8 cellular contexts compared by ENCODE assay signal in the genomic region with DNA sequence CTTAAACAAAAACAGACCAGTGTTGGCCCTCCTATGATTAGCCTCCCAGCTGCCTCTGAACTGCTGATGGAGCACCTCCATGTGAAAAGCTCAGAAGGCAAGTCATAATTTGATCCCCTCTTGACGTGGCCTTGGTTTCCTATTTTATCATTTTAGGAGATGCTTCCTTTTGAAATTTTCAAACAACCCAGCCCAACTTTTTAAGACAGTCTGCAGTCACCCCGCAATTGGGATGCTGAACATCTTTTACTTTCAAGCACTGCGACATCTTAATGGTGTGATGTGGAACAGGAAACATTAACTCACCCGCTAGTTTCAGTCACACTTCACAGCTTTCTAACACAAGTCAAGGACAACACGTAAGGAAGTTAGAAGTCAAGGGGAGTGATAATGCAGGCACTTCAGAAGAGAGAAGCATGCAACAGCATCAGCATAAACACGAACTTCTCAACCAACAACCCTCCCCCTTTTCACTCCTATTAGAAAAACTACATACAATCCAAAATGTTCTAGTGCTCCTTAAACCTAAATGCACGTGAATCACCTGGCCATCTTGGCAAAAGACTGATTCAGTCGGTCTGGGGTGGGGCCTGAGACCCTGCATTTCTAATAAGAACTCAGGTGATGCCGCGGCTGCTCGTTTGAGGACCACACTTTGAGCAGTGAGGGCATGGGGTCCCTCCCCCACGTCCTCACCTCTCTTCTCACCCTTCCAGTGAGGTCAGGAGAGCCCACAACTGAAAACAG.
DNase-seq lines count a peak whose midpoint lies in the region; ATAC-seq, FAIRE-seq and TF ChIP-seq lines count a peak whose summit lies in the region.

No MANE protein-coding gene starts in this region.

- no peak for TF ChIP-seq CTCF in right lobe of liver (IDR thresholded peaks at IDR 0.05)
- TF ChIP-seq CTCF in HepG2 (CRISPR knock-in tag; IDR thresholded peaks at IDR 0.05), result no peak

- no peak for TF ChIP-seq RAD21 in HepG2 (CRISPR knock-in tag; IDR thresholded peaks at IDR 0.05)

- H2AFZ ChIP-seq in HepG2 (ENCODE audit: low read length), result no peak overlapping the region

- intact Hi-C loops in right lobe of liver (cut with DNase I), result no loop called here
- intact Hi-C loops in HepG2 (cut with micrococcal nuclease; ENCODE audit: unreplicated experiment), result no loop called here

- peak overlapping the region; percentile 74 for H3K27ac Mint-ChIP-seq in activated T-helper 17 cell treated with anti-CD3 and anti-CD28 coated beads, Interleukin-2, amount 50 U/mL, for 72 hours

- H3K36me3 ChIP-seq in right lobe of liver (no peaks in the 10 kb centered on the region), HepG2 (replicated peaks in 1 of 2; ENCODE audit: control insufficient read depth in 1 of 2, insufficient read depth in 2 of 2, low read length in 2 of 2) (peaks cover 0 to 5% of the 10 kb centered on the region in 2 experiments; a peak in 1 of 5 replicates)

- H4K20me1 ChIP-seq in HepG2 (ENCODE audit: insufficient read depth, low read length), result peaks cover 9% of the 10 kb centered on the region

- WGBS in right lobe of liver (ENCODE audit: insufficient coverage, low coverage, low lambda C conversion rate, missing lambda C conversion rate), result 68% methylated on average over 7 of the region's 12 CpGs
- WGBS in HepG2 (ENCODE audit: low lambda C conversion rate), result 97% methylated on average over 12 of the region's 12 CpGs

- in situ Hi-C loops in HepG2 (cut with HindIII; ENCODE audit: extremely low pct_ligation_motif_present, low pct_unique_long_range_greater_than_20kb), result no loop called here

- CTCF ChIA-PET in HepG2 (lab: Yijun Ruan, JAX; ENCODE audit: low intra/inter-chr PET ratio, low total read pairs), result no interaction called here

- peaks cover 29% of the 10 kb centered on the region for H3K79me2 ChIP-seq in HepG2 (ENCODE audit: insufficient read depth, low read length)

- peaks cover 60% of the 10 kb centered on the region for H3K4me1 Mint-ChIP-seq in activated T-helper 17 cell treated with anti-CD3 and anti-CD28 coated beads, Interleukin-2, amount 50 U/mL, for 72 hours

- DNase-seq in right lobe of liver (no peak), HepG2 (ENCODE audit: low spot score) (no peak), AML-193 (lab: John Stamatoyannopoulos, UW) (no peak), putamen (ENCODE audit: low spot score) (no peak), retina (no peak), OCI-M1 (lab: John Stamatoyannopoulos, UW) (no peak)

- FAIRE-seq in HepG2 (lab: Jason Lieb, UNC), result no peak

- TF ChIP-seq POLR2A in right lobe of liver (IDR thresholded peaks at IDR 0.05) (no peak), HepG2 (IDR thresholded peaks at IDR 0.05; ENCODE audit: insufficient read depth in 1 of 2, low read depth in 2 of 2, low read length in 2 of 2) (no peak)

- H3K4me3 Mint-ChIP-seq in activated T-helper 17 cell treated with anti-CD3 and anti-CD28 coated beads, Interleukin-2, amount 50 U/mL, for 72 hours, result peak overlapping the region; percentile 57

- BruUV-seq in HepG2 (replicated peaks; lab: Mats Ljungman, UMichigan), result no TSS peak

- no peak overlapping the region for H3K27ac ChIP-seq in right lobe of liver
- no peak overlapping the region for H3K27ac ChIP-seq in HepG2 (ENCODE audit: extremely low read length, insufficient read depth, low read length)

- TF ChIP-seq EP300 in HepG2 (IDR thresholded peaks at IDR 0.05; ENCODE audit: low read depth in 2 of 2, low read length in 2 of 2) (no peak), HepG2 (CRISPR knock-in tag; IDR thresholded peaks at IDR 0.05; ENCODE audit: borderline replicate concordance) (no peak)

- H3K4me3 ChIP-seq in right lobe of liver (no peak overlapping the region), HepG2 (replicated peaks in 1 of 3; ENCODE audit: insufficient read depth in 1 of 3, low read depth in 2 of 3, low read length in 3 of 3) (no peak overlapping the region)

- ATAC-seq in right lobe of liver (peak in 3 of 4 donors; percentile 15 to 44 (median 40)), HepG2 (no peak), HG03108 (IDR thresholded peaks at IDR 0.05; ENCODE audit: unreplicated experiment) (peak; percentile 95)
- ATAC-seq in activated T-helper 17 cell treated with anti-CD3 and anti-CD28 coated beads, Interleukin-2, amount 50 U/mL, for 72 hours (replicated peaks), result peak; percentile 78

- H3K9me3 ChIP-seq in right lobe of liver (no peaks in the 10 kb centered on the region), HepG2 (ENCODE audit: low read length) (no peaks in the 10 kb centered on the region)

- no peaks in the 10 kb centered on the region for H3K9me3 Mint-ChIP-seq in activated T-helper 17 cell treated with anti-CD3 and anti-CD28 coated beads, Interleukin-2, amount 50 U/mL, for 72 hours

- H3K4me1 ChIP-seq in right lobe of liver (no peaks in the 10 kb centered on the region), HepG2 (ENCODE audit: insufficient read depth, low read length) (peaks cover 9% of the 10 kb centered on the region)

- H3K27me3 ChIP-seq in right lobe of liver (no peaks in the 10 kb centered on the region), HepG2 (ENCODE audit: control insufficient read depth in 1 of 2, insufficient read depth in 2 of 2, low read length in 2 of 2) (no peaks in the 10 kb centered on the region)

- peaks cover 9% of the 10 kb centered on the region for H3K36me3 Mint-ChIP-seq in activated T-helper 17 cell treated with anti-CD3 and anti-CD28 coated beads, Interleukin-2, amount 50 U/mL, for 72 hours (ENCODE audit: low read depth)

- no peaks in the 10 kb centered on the region for H3K27me3 Mint-ChIP-seq in activated T-helper 17 cell treated with anti-CD3 and anti-CD28 coated beads, Interleukin-2, amount 50 U/mL, for 72 hours

- H3K4me2 ChIP-seq in HepG2 (ENCODE audit: low read depth, low read length), result no peak overlapping the region

- no peak overlapping the region for H3K9ac ChIP-seq in HepG2 (ENCODE audit: insufficient read depth, low read depth, low read length)

- POLR2A ChIA-PET in HepG2 (lab: Yijun Ruan, JAX), result no interaction called here

TF ChIP-seq in HepG2, 621 proteins besides CTCF, POLR2A, EP300 and RAD21:
- TF ChIP-seq, protein P1, sequence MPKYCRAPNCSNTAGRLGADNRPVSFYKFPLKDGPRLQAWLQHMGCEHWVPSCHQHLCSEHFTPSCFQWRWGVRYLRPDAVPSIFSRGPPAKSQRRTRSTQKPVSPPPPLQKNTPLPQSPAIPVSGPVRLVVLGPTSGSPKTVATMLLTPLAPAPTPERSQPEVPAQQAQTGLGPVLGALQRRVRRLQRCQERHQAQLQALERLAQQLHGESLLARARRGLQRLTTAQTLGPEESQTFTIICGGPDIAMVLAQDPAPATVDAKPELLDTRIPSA (CRISPR knock-in tag; IDR thresholded peaks at IDR 0.05; ENCODE audit: borderline replicate concordance), result no peak
- no peak for TF ChIP-seq ELF1 (CRISPR knock-in tag; IDR thresholded peaks at IDR 0.05)
- no peak for TF ChIP-seq NR2F6 (IDR thresholded peaks at IDR 0.05)
- TF ChIP-seq NR2F6 (CRISPR knock-in tag; IDR thresholded peaks at IDR 0.05), result no peak
- no peak for TF ChIP-seq ZFP62 (CRISPR knock-in tag; IDR thresholded peaks at IDR 0.05)
- TF ChIP-seq, protein P2, sequence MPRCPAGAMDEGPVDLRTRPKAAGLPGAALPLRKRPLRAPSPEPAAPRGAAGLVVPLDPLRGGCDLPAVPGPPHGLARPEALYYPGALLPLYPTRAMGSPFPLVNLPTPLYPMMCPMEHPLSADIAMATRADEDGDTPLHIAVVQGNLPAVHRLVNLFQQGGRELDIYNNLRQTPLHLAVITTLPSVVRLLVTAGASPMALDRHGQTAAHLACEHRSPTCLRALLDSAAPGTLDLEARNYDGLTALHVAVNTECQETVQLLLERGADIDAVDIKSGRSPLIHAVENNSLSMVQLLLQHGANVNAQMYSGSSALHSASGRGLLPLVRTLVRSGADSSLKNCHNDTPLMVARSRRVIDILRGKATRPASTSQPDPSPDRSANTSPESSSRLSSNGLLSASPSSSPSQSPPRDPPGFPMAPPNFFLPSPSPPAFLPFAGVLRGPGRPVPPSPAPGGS (CRISPR knock-in tag; IDR thresholded peaks at IDR 0.05), result no peak
- TF ChIP-seq ASH2L (IDR thresholded peaks at IDR 0.05; ENCODE audit: insufficient read length, low read depth, low read length), result no peak
- TF ChIP-seq PHB2 (IDR thresholded peaks at IDR 0.05; ENCODE audit: partially characterized antibody), result no peak
- TF ChIP-seq, protein P3, sequence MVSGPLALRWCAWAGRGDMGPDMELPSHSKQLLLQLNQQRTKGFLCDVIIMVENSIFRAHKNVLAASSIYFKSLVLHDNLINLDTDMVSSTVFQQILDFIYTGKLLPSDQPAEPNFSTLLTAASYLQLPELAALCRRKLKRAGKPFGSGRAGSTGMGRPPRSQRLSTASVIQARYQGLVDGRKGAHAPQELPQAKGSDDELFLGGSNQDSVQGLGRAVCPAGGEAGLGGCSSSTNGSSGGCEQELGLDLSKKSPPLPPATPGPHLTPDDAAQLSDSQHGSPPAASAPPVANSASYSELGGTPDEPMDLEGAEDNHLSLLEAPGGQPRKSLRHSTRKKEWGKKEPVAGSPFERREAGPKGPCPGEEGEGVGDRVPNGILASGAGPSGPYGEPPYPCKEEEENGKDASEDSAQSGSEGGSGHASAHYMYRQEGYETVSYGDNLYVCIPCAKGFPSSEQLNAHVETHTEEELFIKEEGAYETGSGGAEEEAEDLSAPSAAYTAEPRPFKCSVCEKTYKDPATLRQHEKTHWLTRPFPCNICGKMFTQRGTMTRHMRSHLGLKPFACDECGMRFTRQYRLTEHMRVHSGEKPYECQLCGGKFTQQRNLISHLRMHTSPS (CRISPR knock-in tag; IDR thresholded peaks at IDR 0.05; ENCODE audit: low read depth), result no peak
